Comparison of ENCODE assay signal across 9 cellular contexts in genomic region chr7:11192506-11192905, GRCh38.
A peak's percentile ranks its signal among the peaks of the same experiment; 100 is the strongest.
DNase-seq lines count a peak whose midpoint lies in the region; ATAC-seq and TF ChIP-seq lines count a peak whose summit lies in the region.
"Had no signal": no experiment of that assay in that cellular context is flagged by ENCODE, and none has a peak within 500 bp of the region (broad histone marks: within the 10 kb centered on the region; RNA-seq: fewer than 3 reads in every experiment).

No MANE protein-coding gene starts in this region.

- H3K27ac ChIP-seq in esophagus muscularis mucosa (replicated peaks in 1 of 4) (no peak overlapping the region), vagina (peak overlapping the region; percentile 33)

- peak; percentile 56 for ATAC-seq in Right ventricle myocardium superior (ENCODE audit: poor library complexity)
- no peak for ATAC-seq in HG03095 (IDR thresholded peaks at IDR 0.05; ENCODE audit: unreplicated experiment)

- H3K4me3 ChIP-seq in esophagus muscularis mucosa: peak overlapping the region; percentile 32 to 54 (median 38)
- peak overlapping the region; percentile 23 to 36 for H3K4me3 ChIP-seq in vagina

- TF ChIP-seq CTCF in esophagus muscularis mucosa (IDR thresholded peaks at IDR 0.05) (no peak), vagina (IDR thresholded peaks at IDR 0.05) (no peak)

- H3K36me3 ChIP-seq in esophagus muscularis mucosa (no peaks in the 10 kb centered on the region), vagina (no peaks in the 10 kb centered on the region)

- H3K9me3 ChIP-seq in esophagus muscularis mucosa (no peaks in the 10 kb centered on the region), vagina (no peaks in the 10 kb centered on the region)

- intact Hi-C loops in Right ventricle myocardium superior (cut with DNase I) (no loop called here), cardiac septum (cut with DNase I) (no loop called here), esophagus muscularis mucosa (cut with DNase I) (no loop called here), vagina (cut with DNase I) (no loop called here)

- H3K4me1 ChIP-seq in esophagus muscularis mucosa: peaks cover 3 to 16% (median 9%) of the 10 kb centered on the region in 4 donors
- peaks cover 34% of the 10 kb centered on the region for H3K4me1 ChIP-seq in vagina

- DNase-seq in Right ventricle myocardium superior (no peak), cardiac septum (ENCODE audit: low spot score) (no peak), esophagus muscularis mucosa (ENCODE audit: extremely low spot score) (no peak), myocyte (ENCODE audit: low read depth) (peak; percentile 37), vagina (ENCODE audit: extremely low spot score in 2 of 2) (no peak), MV-4-11 (lab: John Stamatoyannopoulos, UW) (no peak), NCI-H2081 (lab: John Stamatoyannopoulos, UW) (no peak)
- DNase-seq: CD8-positive, alpha-beta memory T cell had no signal

- H3K27me3 ChIP-seq in esophagus muscularis mucosa: no peaks in the 10 kb centered on the region
- H3K27me3 ChIP-seq in vagina: no peaks in the 10 kb centered on the region

- 75% methylated on average over 5 of the region's 5 CpGs for WGBS in esophagus muscularis mucosa

- TF ChIP-seq EP300 in esophagus muscularis mucosa (IDR thresholded peaks at IDR 0.05): no peak

- no peak for TF ChIP-seq POLR2A in esophagus muscularis mucosa (IDR thresholded peaks at IDR 0.05; ENCODE audit: low read depth)
- TF ChIP-seq POLR2A in vagina (IDR thresholded peaks at IDR 0.05): no peak
